9 cellular contexts compared by ENCODE assay signal in the genomic region with DNA sequence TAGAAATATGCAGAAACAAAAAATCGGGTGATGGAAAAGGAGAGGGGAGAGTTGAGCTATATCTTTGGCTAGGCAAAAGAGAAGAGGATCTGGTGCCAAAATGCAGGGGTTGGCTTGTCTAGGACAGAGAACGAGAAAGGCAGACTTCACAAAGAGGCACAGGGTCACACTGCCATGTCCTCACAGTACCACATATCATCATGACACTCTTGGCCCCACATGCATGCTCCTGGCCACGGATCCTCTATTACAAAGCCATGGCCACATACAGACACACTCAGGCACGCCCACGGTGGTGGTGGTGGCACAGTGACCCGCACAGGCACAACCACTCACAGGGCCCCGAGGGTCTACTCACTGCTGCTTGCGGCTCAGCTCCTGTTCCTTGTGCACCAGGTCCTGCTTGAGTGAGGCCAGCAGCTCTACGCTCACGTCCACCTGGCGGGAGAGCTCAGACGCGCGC. TPM values are rescaled to one million over a fixed set of nuclear protein-coding genes. Genes with fewer than 3 reads are reported as not detected.
DNase-seq lines count a peak whose midpoint lies in the region; ATAC-seq lines count a peak whose summit lies in the region.
"Had no signal": no experiment of that assay in that cellular context is flagged by ENCODE, and none has a peak within 500 bp of the region (broad histone marks: within the 10 kb centered on the region; RNA-seq: fewer than 3 reads in every experiment).

No MANE protein-coding gene starts in this region.

- no peak overlapping the region for H3K27ac Mint-ChIP-seq in activated CD4-positive, alpha-beta T cell treated with anti-CD3 and anti-CD28 coated beads, Interleukin-2, amount 10 ng/mL, durations not matched to agents 7 days and 5 days
- peak overlapping the region; percentile 68 for H3K27ac Mint-ChIP-seq in activated T-helper 17 cell treated with anti-CD3 and anti-CD28 coated beads, Interleukin-2, amount 50 U/mL, for 72 hours
- H3K27ac Mint-ChIP-seq in stimulated activated naive CD8-positive, alpha-beta T cell treated with anti-CD3 and anti-CD28 coated beads, Interleukin-15, amount 100 ng/mL, for 72 hours = no peak overlapping the region

- peak overlapping the region; percentile 32 for H3K9ac ChIP-seq in iPS-15b (ENCODE audit: low read depth, low read length)

- H3K27me3 Mint-ChIP-seq in activated CD4-positive, alpha-beta T cell treated with anti-CD3 and anti-CD28 coated beads, Interleukin-2, amount 10 ng/mL, durations not matched to agents 7 days and 5 days = no peaks in the 10 kb centered on the region
- no peaks in the 10 kb centered on the region for H3K27me3 Mint-ChIP-seq in activated T-helper 17 cell treated with anti-CD3 and anti-CD28 coated beads, Interleukin-2, amount 50 U/mL, for 72 hours
- H3K27me3 Mint-ChIP-seq in stimulated activated naive CD8-positive, alpha-beta T cell treated with anti-CD3 and anti-CD28 coated beads, Interleukin-15, amount 100 ng/mL, for 72 hours = no peaks in the 10 kb centered on the region

- no peaks in the 10 kb centered on the region for H3K9me3 ChIP-seq in iPS-15b (ENCODE audit: control insufficient read depth, insufficient read depth, low read length)

- peak overlapping the region; percentile 14 for H3K4me3 Mint-ChIP-seq in activated CD4-positive, alpha-beta T cell treated with anti-CD3 and anti-CD28 coated beads, Interleukin-2, amount 10 ng/mL, durations not matched to agents 7 days and 5 days
- H3K4me3 Mint-ChIP-seq in activated T-helper 17 cell treated with anti-CD3 and anti-CD28 coated beads, Interleukin-2, amount 50 U/mL, for 72 hours = peak overlapping the region; percentile 72
- H3K4me3 Mint-ChIP-seq in stimulated activated naive CD8-positive, alpha-beta T cell treated with anti-CD3 and anti-CD28 coated beads, Interleukin-15, amount 100 ng/mL, for 72 hours = peak overlapping the region; percentile 8 to 17

- ATAC-seq in activated T-helper 17 cell treated with anti-CD3 and anti-CD28 coated beads, Interleukin-2, amount 50 U/mL, for 72 hours (replicated peaks) = no peak
- no peak for ATAC-seq in stimulated activated naive CD8-positive, alpha-beta T cell treated with anti-CD3 and anti-CD28 coated beads, Interleukin-15, amount 100 ng/mL, for 72 hours

- H3K36me3 Mint-ChIP-seq in activated CD4-positive, alpha-beta T cell treated with anti-CD3 and anti-CD28 coated beads, Interleukin-2, amount 10 ng/mL, durations not matched to agents 7 days and 5 days (ENCODE audit: low read depth) = peaks cover 15% of the 10 kb centered on the region
- H3K36me3 Mint-ChIP-seq in activated T-helper 17 cell treated with anti-CD3 and anti-CD28 coated beads, Interleukin-2, amount 50 U/mL, for 72 hours (ENCODE audit: low read depth) = peaks cover 22% of the 10 kb centered on the region

- peaks cover 11% of the 10 kb centered on the region for H3K36me3 ChIP-seq in iPS-15b (ENCODE audit: control insufficient read depth, insufficient read depth, low read length)

- peaks cover 33% of the 10 kb centered on the region for H3K27me3 ChIP-seq in iPS-15b (ENCODE audit: control insufficient read depth, insufficient read depth, low read length)

- CTCF ChIA-PET in activated CD4-positive, alpha-beta T cell treated with anti-CD3 and anti-CD28 coated beads, Interleukin-2, amount 10 ng/mL, durations not matched to agents 7 days and 5 days (lab: Charles Lee) = interaction anchor here (0.9 to 1.7 kb wide), 2 partner anchors 12 to 17 kb away, joined by 4 read pairs; a partner anchor contains a TSS

- intact Hi-C loops in posterior cingulate gyrus (cut with DNase I) = no loop called here

- no peak for DNase-seq in activated CD4-positive, alpha-beta T cell treated with anti-CD3 and anti-CD28 coated beads, Interleukin-2, amount 10 ng/mL, durations not matched to agents 7 days and 5 days
- DNase-seq in activated CD4-positive, alpha-beta T cell treated with anti-CD3 and anti-CD28 coated beads, Interleukin-2, amount 50 U/mL, for 1 hour = no peak
- no peak for DNase-seq in stimulated activated naive CD8-positive, alpha-beta T cell treated with anti-CD3 and anti-CD28 coated beads, Interleukin-15, amount 100 ng/mL, for 72 hours
- no peak for DNase-seq in posterior cingulate gyrus
- no peak for DNase-seq in GM03348 (ENCODE audit: low spot score)
- DNase-seq in GDM1 (lab: John Stamatoyannopoulos, UW) = no peak

- POLR2A ChIA-PET in activated CD4-positive, alpha-beta T cell treated with anti-CD3 and anti-CD28 coated beads, Interleukin-2, amount 10 ng/mL, durations not matched to agents 7 days and 5 days (lab: Charles Lee) = no interaction called here

- peaks cover 4% of the 10 kb centered on the region for H3K4me1 ChIP-seq in iPS-15b (ENCODE audit: control insufficient read depth, insufficient read depth, low read length)

- peaks cover 22% of the 10 kb centered on the region for H3K4me1 Mint-ChIP-seq in activated CD4-positive, alpha-beta T cell treated with anti-CD3 and anti-CD28 coated beads, Interleukin-2, amount 10 ng/mL, durations not matched to agents 7 days and 5 days
- H3K4me1 Mint-ChIP-seq in activated T-helper 17 cell treated with anti-CD3 and anti-CD28 coated beads, Interleukin-2, amount 50 U/mL, for 72 hours = peaks cover 21% of the 10 kb centered on the region
- H3K4me1 Mint-ChIP-seq in stimulated activated naive CD8-positive, alpha-beta T cell treated with anti-CD3 and anti-CD28 coated beads, Interleukin-15, amount 100 ng/mL, for 72 hours = peaks cover 20% of the 10 kb centered on the region

- H3K9me3 Mint-ChIP-seq in activated CD4-positive, alpha-beta T cell treated with anti-CD3 and anti-CD28 coated beads, Interleukin-2, amount 10 ng/mL, durations not matched to agents 7 days and 5 days = no peaks in the 10 kb centered on the region
- no peaks in the 10 kb centered on the region for H3K9me3 Mint-ChIP-seq in activated T-helper 17 cell treated with anti-CD3 and anti-CD28 coated beads, Interleukin-2, amount 50 U/mL, for 72 hours
- H3K9me3 Mint-ChIP-seq in stimulated activated naive CD8-positive, alpha-beta T cell treated with anti-CD3 and anti-CD28 coated beads, Interleukin-15, amount 100 ng/mL, for 72 hours = no peaks in the 10 kb centered on the region

- peak overlapping the region; percentile 57 for H3K4me3 ChIP-seq in iPS-15b (ENCODE audit: low read depth, low read length)

RNA-seq across cellular contexts. Expression of a gene that starts 15.9 kb away (rescaled TPM):
- 10 to 100 TPM; 18.2 to 20.2 TPM for total RNA-seq in activated CD4-positive, alpha-beta T cell treated with anti-CD3 and anti-CD28 coated beads, Interleukin-2, amount 10 ng/mL, durations not matched to agents 7 days and 5 days
- total RNA-seq in activated T-helper 17 cell treated with anti-CD3 and anti-CD28 coated beads, Interleukin-2, amount 50 U/mL, for 72 hours = 10 to 100 TPM; 32.2 to 36.3 TPM

RNA-seq across cellular contexts. Expression of a gene that starts 24.9 kb away (rescaled TPM):
- not detected for total RNA-seq in activated CD4-positive, alpha-beta T cell treated with anti-CD3 and anti-CD28 coated beads, Interleukin-2, amount 10 ng/mL, durations not matched to agents 7 days and 5 days
- under 1 TPM; 0.11 to 0.29 TPM for total RNA-seq in activated T-helper 17 cell treated with anti-CD3 and anti-CD28 coated beads, Interleukin-2, amount 50 U/mL, for 72 hours
- total RNA-seq: dermis microvascular lymphatic vessel endothelial cell had no signal

RNA-seq across cellular contexts. Expression of a gene that starts 34.3 kb away (rescaled TPM):
- total RNA-seq in activated CD4-positive, alpha-beta T cell treated with anti-CD3 and anti-CD28 coated beads, Interleukin-2, amount 10 ng/mL, durations not matched to agents 7 days and 5 days = 100 to 1,000 TPM; 281 to 310 TPM
- 100 to 1,000 TPM; 317 to 592 TPM for total RNA-seq in activated T-helper 17 cell treated with anti-CD3 and anti-CD28 coated beads, Interleukin-2, amount 50 U/mL, for 72 hours

RNA-seq across cellular contexts. Expression of a gene that starts 35.4 kb away (rescaled TPM):
- 10 to 100 TPM; 12.5 to 13.7 TPM for total RNA-seq in activated CD4-positive, alpha-beta T cell treated with anti-CD3 and anti-CD28 coated beads, Interleukin-2, amount 10 ng/mL, durations not matched to agents 7 days and 5 days
- total RNA-seq in activated T-helper 17 cell treated with anti-CD3 and anti-CD28 coated beads, Interleukin-2, amount 50 U/mL, for 72 hours = 10 to 100 TPM in 1 of 2 donors, 1 to 10 TPM in 1; 10.0 to 16.0 TPM

RNA-seq across cellular contexts. Expression of a gene that starts 54.4 kb away (rescaled TPM):
- total RNA-seq in activated CD4-positive, alpha-beta T cell treated with anti-CD3 and anti-CD28 coated beads, Interleukin-2, amount 10 ng/mL, durations not matched to agents 7 days and 5 days = 10 to 100 TPM; 13.6 to 16.5 TPM
- total RNA-seq in activated T-helper 17 cell treated with anti-CD3 and anti-CD28 coated beads, Interleukin-2, amount 50 U/mL, for 72 hours = 10 to 100 TPM; 36.5 to 37.6 TPM

Comparison
In these comparisons a context has a peak if more than half of its experiments do, and no peak if none do; other contexts are left out.
1. H3K4me3 Mint-ChIP-seq: peak in every context shown above with its lines; median percentile 72 in activated T-helper 17 cell treated with anti-CD3 and anti-CD28 coated beads, Interleukin-2, amount 50 U/mL, for 72 hours; 14 in activated CD4-positive, alpha-beta T cell treated with anti-CD3 and anti-CD28 coated beads, Interleukin-2, amount 10 ng/mL, durations not matched to agents 7 days and 5 days; 12 in stimulated activated naive CD8-positive, alpha-beta T cell treated with anti-CD3 and anti-CD28 coated beads, Interleukin-15, amount 100 ng/mL, for 72 hours.